In the genomic region with DNA sequence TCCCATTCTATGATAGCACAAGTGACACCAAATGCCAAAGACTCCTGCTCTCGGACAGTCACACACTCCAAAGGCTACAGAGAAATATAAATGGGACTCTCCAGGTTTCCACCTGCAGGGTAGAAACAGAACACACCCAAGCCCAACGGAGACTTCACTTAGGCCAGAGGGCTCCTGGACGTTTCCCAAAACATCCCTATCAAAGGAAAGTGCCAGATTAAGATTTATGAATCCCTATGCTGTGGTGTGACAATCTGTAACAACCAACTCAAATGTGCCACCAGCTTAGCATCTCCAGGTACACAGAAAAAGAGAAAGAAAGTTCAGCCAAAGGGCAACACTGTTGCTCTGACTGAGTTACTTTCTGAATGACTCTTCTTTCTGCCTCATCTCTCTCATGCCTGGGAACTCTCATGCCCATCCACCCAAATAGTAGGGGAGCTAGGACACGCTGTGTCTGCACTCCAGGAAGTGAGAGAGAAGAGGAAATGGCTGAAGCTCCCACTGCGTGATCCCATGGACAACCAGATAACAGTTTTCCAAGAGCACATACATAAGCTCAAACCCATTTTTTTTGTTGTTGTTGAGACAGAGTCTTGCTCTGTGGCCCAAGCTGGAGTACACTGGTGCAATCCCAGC, we compare ENCODE assay signal across 12 cellular contexts. TPM values are rescaled to one million over a fixed set of nuclear protein-coding genes. Genes with fewer than 3 reads are reported as not detected.
DNase-seq lines count a peak whose midpoint lies in the region; ATAC-seq, FAIRE-seq and TF ChIP-seq lines count a peak whose summit lies in the region.
"Had no signal": no experiment of that assay in that cellular context is flagged by ENCODE, and none has a peak within 500 bp of the region (broad histone marks: within the 10 kb centered on the region; RNA-seq: fewer than 3 reads in every experiment).

No MANE protein-coding gene starts in this region.

- no peaks in the 10 kb centered on the region for H3K27me3 Mint-ChIP-seq in activated naive CD8-positive, alpha-beta T cell treated with anti-CD3 and anti-CD28 coated beads, Interleukin-2, amount 10 ng/mL, durations not matched to agents 7 days and 5 days

- DNase-seq in GM12891 (ENCODE audit: insufficient read length, low spot score): peak; percentile 57
- no peak for DNase-seq in activated naive CD8-positive, alpha-beta T cell treated with anti-CD3 and anti-CD28 coated beads, Interleukin-2, amount 10 ng/mL, durations not matched to agents 7 days and 5 days
- DNase-seq in cardiac septum (ENCODE audit: low spot score): no peak
- DNase-seq in NCI-H446 (lab: John Stamatoyannopoulos, UW): no peak
- DNase-seq in NCI-H2107 treated with DMSO at 0.1 percent for 48 hours (lab: John Stamatoyannopoulos, UW; ENCODE audit: unreplicated experiment): no peak
- DNase-seq: NCI-H1105 treated with DMSO at 0.1 percent for 48 hours, SHP77, stomach had no signal

- H3K27ac Mint-ChIP-seq in activated naive CD8-positive, alpha-beta T cell treated with anti-CD3 and anti-CD28 coated beads, Interleukin-2, amount 10 ng/mL, durations not matched to agents 7 days and 5 days: peak overlapping the region; percentile 92

- ATAC-seq in GM19452 (IDR thresholded peaks at IDR 0.05; ENCODE audit: unreplicated experiment) (peak; percentile 69), HG03196 (IDR thresholded peaks at IDR 0.05; ENCODE audit: unreplicated experiment) (peak; percentile 82), GM21390 (IDR thresholded peaks at IDR 0.05; ENCODE audit: unreplicated experiment) (no peak)
- ATAC-seq in activated naive CD8-positive, alpha-beta T cell treated with anti-CD3 and anti-CD28 coated beads, Interleukin-2, amount 10 ng/mL, durations not matched to agents 7 days and 5 days (ENCODE audit: low read depth): peak; percentile 85
- ATAC-seq: left lobe of liver had no signal

- intact Hi-C loops in cardiac septum (cut with DNase I): no loop called here

- FAIRE-seq in GM12891 (lab: Jason Lieb, UNC): peak; percentile 98

- H3K4me1 Mint-ChIP-seq in activated naive CD8-positive, alpha-beta T cell treated with anti-CD3 and anti-CD28 coated beads, Interleukin-2, amount 10 ng/mL, durations not matched to agents 7 days and 5 days: peaks cover 60% of the 10 kb centered on the region

- no peaks in the 10 kb centered on the region for H3K9me3 Mint-ChIP-seq in activated naive CD8-positive, alpha-beta T cell treated with anti-CD3 and anti-CD28 coated beads, Interleukin-2, amount 10 ng/mL, durations not matched to agents 7 days and 5 days

- no peak for TF ChIP-seq POLR2A in GM12891 (IDR thresholded peaks at IDR 0.05; ENCODE audit: low read depth, low read length)

- POLR2A ChIA-PET in activated naive CD8-positive, alpha-beta T cell treated with anti-CD3 and anti-CD28 coated beads, Interleukin-2, amount 10 ng/mL, durations not matched to agents 7 days and 5 days (lab: Charles Lee): interaction anchor here (0.6 to 7.4 kb wide), 10 partner anchors 9 to 222 kb away, joined by 3 to 86 read pairs (median 4); a partner anchor contains a TSS

- H3K36me3 Mint-ChIP-seq in activated naive CD8-positive, alpha-beta T cell treated with anti-CD3 and anti-CD28 coated beads, Interleukin-2, amount 10 ng/mL, durations not matched to agents 7 days and 5 days: peaks cover 57% of the 10 kb centered on the region

- peak overlapping the region; percentile 67 for H3K4me3 Mint-ChIP-seq in activated naive CD8-positive, alpha-beta T cell treated with anti-CD3 and anti-CD28 coated beads, Interleukin-2, amount 10 ng/mL, durations not matched to agents 7 days and 5 days

TF ChIP-seq in GM12891, 5 proteins besides CTCF, POLR2A, EP300 and RAD21:
- TF ChIP-seq TAF1 (IDR thresholded peaks at IDR 0.05; ENCODE audit: low read depth, low read length) (0 out of 2 replicates have a peak, but pooled peaks have one; percentile 36), SPI1 (IDR thresholded peaks at IDR 0.05; ENCODE audit: low read depth, low read length) (peak; percentile 70), POLR2AphosphoS5 (IDR thresholded peaks at IDR 0.05; ENCODE audit: low read depth, low read length) (no peak; the same call in 1 of the 2 replicates), POU2F2 (IDR thresholded peaks at IDR 0.05; ENCODE audit: low read depth, low read length) (peak; percentile 73; the same call in 1 of the 2 replicates)

RNA-seq across cellular contexts. Expression of a gene that starts 49.7 kb away (rescaled TPM):
- 26.3 TPM for polyA plus RNA-seq in GM12891 (2012; ENCODE audit: low read depth, missing spikeins)
- 10 to 100 TPM; 48.5 to 58.3 TPM for total RNA-seq in activated naive CD8-positive, alpha-beta T cell treated with anti-CD3 and anti-CD28 coated beads, Interleukin-2, amount 10 ng/mL, durations not matched to agents 7 days and 5 days
- 19.7 TPM for total RNA-seq in cardiac septum

RNA-seq across cellular contexts. Expression of a gene that starts 49.9 kb away (rescaled TPM):
- 18.4 TPM for polyA plus RNA-seq in GM12891 (2012; ENCODE audit: low read depth, missing spikeins)
- total RNA-seq in activated naive CD8-positive, alpha-beta T cell treated with anti-CD3 and anti-CD28 coated beads, Interleukin-2, amount 10 ng/mL, durations not matched to agents 7 days and 5 days: 10 to 100 TPM; 16.3 to 19.8 TPM
- 9.3 TPM for total RNA-seq in cardiac septum
